13 cellular contexts compared by ENCODE assay signal in genomic region chr5:52837591-52838001, GRCh38. TPM values are rescaled to one million over a fixed set of nuclear protein-coding genes. Genes with fewer than 3 reads are reported as not detected.
DNase-seq lines count a peak whose midpoint lies in the region; ATAC-seq and TF ChIP-seq lines count a peak whose summit lies in the region.
"Had no signal": no experiment of that assay in that cellular context is flagged by ENCODE, and none has a peak within 500 bp of the region (broad histone marks: within the 10 kb centered on the region; RNA-seq: fewer than 3 reads in every experiment).

No MANE protein-coding gene starts in this region.

- in situ Hi-C loops in brain microvascular endothelial cell (cut with HindIII; ENCODE audit: low pct_ligation_motif_present, low sequenced_read_pairs): no loop called here

- peak overlapping the region; percentile 76 for H3K4me2 ChIP-seq in skeletal muscle satellite cell (ENCODE audit: low read length)
- no peak overlapping the region for H3K4me2 ChIP-seq in OCI-LY7 (ENCODE audit: low read length)

- no peak for TF ChIP-seq CTCF in brain microvascular endothelial cell (IDR thresholded peaks at IDR 0.05; ENCODE audit: low read depth, low read length, missing control alignments)
- no peak for TF ChIP-seq CTCF in left lung (IDR thresholded peaks at IDR 0.05)
- no peak for TF ChIP-seq CTCF in OCI-LY7 (conservative IDR thresholded peaks at IDR 0.05; ENCODE audit: low read length)

- H3K79me2 ChIP-seq in OCI-LY7 (ENCODE audit: insufficient read depth, low read depth, low read length): no peaks in the 10 kb centered on the region

- no peak for ATAC-seq in left lung
- ATAC-seq in HG03439 (IDR thresholded peaks at IDR 0.05; ENCODE audit: unreplicated experiment): no peak
- ATAC-seq in HG02678 (IDR thresholded peaks at IDR 0.05; ENCODE audit: unreplicated experiment): no peak

- no peak overlapping the region for H2AFZ ChIP-seq in OCI-LY7 (ENCODE audit: low read length)

- no peaks in the 10 kb centered on the region for H3K9me3 ChIP-seq in left lung
- H3K9me3 ChIP-seq in skeletal muscle satellite cell (replicated peaks; ENCODE audit: low read length): no peaks in the 10 kb centered on the region
- H3K9me3 ChIP-seq in OCI-LY7 (ENCODE audit: low read length): no peaks in the 10 kb centered on the region

- CTCF ChIA-PET in OCI-LY7 (lab: Charles Lee; ENCODE audit: unreplicated experiment): no interaction called here

- H3K27ac ChIP-seq in brain microvascular endothelial cell (peak overlapping the region; percentile 93), left lung (peak overlapping the region; percentile 29 to 80), OCI-LY7 (ENCODE audit: low read depth, low read length, poor library complexity, severe bottlenecking) (no peak overlapping the region)
- H3K27ac ChIP-seq: WERI-Rb-1 had no signal

- H3K4me3 ChIP-seq in brain microvascular endothelial cell (ENCODE audit: low read depth, low read length): no peak overlapping the region
- no peak overlapping the region for H3K4me3 ChIP-seq in left lung
- H3K4me3 ChIP-seq in skeletal muscle satellite cell (ENCODE audit: low read length): peak overlapping the region; percentile 58
- no peak overlapping the region for H3K4me3 ChIP-seq in OCI-LY7 (ENCODE audit: low read depth, low read length, poor library complexity, severe bottlenecking)

- no peaks in the 10 kb centered on the region for H3K9me2 ChIP-seq in OCI-LY7 (ENCODE audit: insufficient read depth, low read length)

- peak; percentile 70 for DNase-seq in EH (ENCODE audit: low read depth)
- no peak for DNase-seq in brain microvascular endothelial cell
- no peak for DNase-seq in left lung
- DNase-seq in stimulated activated CD4-positive, alpha-beta T cell treated with anti-CD3 and anti-CD28 coated beads, Interleukin-4, amount 100 ng/mL, for 4 hours: no peak
- DNase-seq in OCI-LY7 (ENCODE audit: low spot score): no peak
- DNase-seq: activated naive CD4-positive, alpha-beta T cell treated with anti-CD3 and anti-CD28 coated beads, Interleukin-2, amount 50 U/mL, for 16 hours; GOT3; MV-4-11; stimulated activated CD8-positive, alpha-beta memory T cell treated with anti-CD3 and anti-CD28 coated beads, Interleukin-4, amount 100 ng/mL, for 48 hours; WERI-Rb-1 had no signal

- H4K20me1 ChIP-seq in OCI-LY7 (ENCODE audit: insufficient read depth, low read length): no peaks in the 10 kb centered on the region

- POLR2A ChIA-PET in OCI-LY7 (lab: Charles Lee): interaction anchor here (0.6 kb wide), 1 partner anchor 147 kb away, joined by 5 read pairs; no protein-coding TSS in a partner anchor

- intact Hi-C loops in left lung (cut with DNase I) (no loop called here), OCI-LY7 (cut with micrococcal nuclease; ENCODE audit: unreplicated experiment) (no loop called here)

- peaks cover 0 to 5% of the 10 kb centered on the region in 2 donors for H3K4me1 ChIP-seq in left lung
- H3K4me1 ChIP-seq in skeletal muscle satellite cell (ENCODE audit: control insufficient read depth, insufficient read depth, low read length): peaks cover 38% of the 10 kb centered on the region
- H3K4me1 ChIP-seq in OCI-LY7 (ENCODE audit: insufficient read depth, low read length, poor library complexity, severe bottlenecking): no peaks in the 10 kb centered on the region

- peak overlapping the region; percentile 67 for H3K9ac ChIP-seq in skeletal muscle satellite cell (ENCODE audit: low read depth, low read length)

- BruUV-seq in OCI-LY7 (replicated peaks; lab: Mats Ljungman, UMichigan): no TSS peak

- no peaks in the 10 kb centered on the region for H3K27me3 ChIP-seq in brain microvascular endothelial cell (replicated peaks)
- no peaks in the 10 kb centered on the region for H3K27me3 ChIP-seq in left lung
- H3K27me3 ChIP-seq in skeletal muscle satellite cell (ENCODE audit: control insufficient read depth, insufficient read depth, low read length): no peaks in the 10 kb centered on the region

- H3K36me3 ChIP-seq in brain microvascular endothelial cell (replicated peaks) (no peaks in the 10 kb centered on the region), left lung (no peaks in the 10 kb centered on the region), skeletal muscle satellite cell (ENCODE audit: insufficient read depth, low read length) (no peaks in the 10 kb centered on the region), OCI-LY7 (ENCODE audit: insufficient read depth, low read length) (no peaks in the 10 kb centered on the region)
- H3K36me3 ChIP-seq: WERI-Rb-1 had no signal

RNA-seq across cellular contexts. Expression of gene ITGA1, which starts 49.9 kb away (rescaled TPM):
- 100 to 1,000 TPM in 1 of 2 donors, 10 to 100 TPM in 1; 87.5 to 127 TPM for total RNA-seq in left lung
- 3.1 and 5.3 TPM in 2 replicates for total RNA-seq in skeletal muscle satellite cell (2012; rRNA removed)
- total RNA-seq in OCI-LY7 (2014; rRNA removed; shearing (Covaris generic)): not detected in 2 replicates
- not detected in 2 replicates for total RNA-seq in OCI-LY7 (2022)

RNA-seq across cellular contexts. Expression of gene PELO, which starts 49.9 kb away (rescaled TPM):
- total RNA-seq in left lung: 10 to 100 TPM; 40.9 to 47.6 TPM
- total RNA-seq in skeletal muscle satellite cell (2012; rRNA removed): 19.8 and 23.6 TPM in 2 replicates
- total RNA-seq in OCI-LY7 (2014; rRNA removed; shearing (Covaris generic)): 11.1 and 13.0 TPM in 2 replicates
- 8.8 and 10.2 TPM in 2 replicates for total RNA-seq in OCI-LY7 (2022)

Comparison
In these comparisons a context has a peak if more than half of its experiments do, and no peak if none do; other contexts are left out.
1. RNA of gene ITGA1, which starts 49.9 kb away (total RNA-seq): 87.5 to 127 TPM in left lung; not detected in OCI-LY7; every median in the first group is over 10 times any median in the second.